In the genomic region with DNA sequence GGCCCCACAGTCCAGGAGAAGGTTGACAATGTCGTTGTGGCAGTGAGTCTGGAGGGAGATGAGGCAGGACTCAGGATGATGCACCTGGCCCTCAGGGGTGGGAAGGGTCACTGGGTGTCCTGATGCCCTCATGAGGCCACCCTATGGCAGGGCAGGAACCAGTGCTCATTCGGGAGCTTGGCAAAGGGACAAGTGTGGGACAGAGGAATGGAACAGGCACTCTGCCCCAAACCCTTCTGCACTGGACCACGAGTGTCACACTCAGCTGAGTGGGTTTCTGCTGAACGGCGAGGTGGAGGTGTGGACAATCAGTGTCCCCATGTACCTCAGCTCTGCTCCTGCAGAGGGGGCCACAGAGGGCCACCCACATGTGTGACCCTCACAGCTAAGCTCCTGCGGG, we compare ENCODE assay signal across 26 cellular contexts. TPM values are rescaled to one million over a fixed set of nuclear protein-coding genes. Genes with fewer than 3 reads are reported as not detected.
DNase-seq lines count a peak whose midpoint lies in the region; ATAC-seq and TF ChIP-seq lines count a peak whose summit lies in the region.
"Had no signal": no experiment of that assay in that cellular context is flagged by ENCODE, and none has a peak within 500 bp of the region (broad histone marks: within the 10 kb centered on the region; RNA-seq: fewer than 3 reads in every experiment).

No MANE protein-coding gene starts in this region.

- ATAC-seq in PC-3, result no peak
- ATAC-seq: GM23338, K562 had no signal

- H3K4me1 Mint-ChIP-seq in endodermal cell, result no peaks in the 10 kb centered on the region
- H3K4me1 Mint-ChIP-seq in type B pancreatic cell (ENCODE audit: unreplicated experiment), result no peaks in the 10 kb centered on the region
- H3K4me1 Mint-ChIP-seq: H9 had no signal

- H3K36me3 ChIP-seq in endodermal cell (ENCODE audit: control insufficient read depth, insufficient read depth, low read length), result peaks cover 9% of the 10 kb centered on the region
- H3K36me3 ChIP-seq in trophoblast cell (ENCODE audit: control insufficient read depth in 1 of 2, insufficient read depth in 2 of 2, low read length in 2 of 2), result peaks cover 34 to 35% of the 10 kb centered on the region in 2 experiments
- H3K36me3 ChIP-seq in OCI-LY7 (ENCODE audit: insufficient read depth, low read length), result peaks cover 93% of the 10 kb centered on the region
- peaks cover 43% of the 10 kb centered on the region for H3K36me3 ChIP-seq in PC-3 (ENCODE audit: low read depth, low read length)

- H3K27me3 ChIP-seq in endodermal cell (ENCODE audit: control insufficient read depth, insufficient read depth, low read length, poor library complexity, severe bottlenecking) (peaks cover 2% of the 10 kb centered on the region), trophoblast cell (ENCODE audit: insufficient read depth, low read length) (no peaks in the 10 kb centered on the region), PC-3 (ENCODE audit: low read length) (no peaks in the 10 kb centered on the region)
- H3K27me3 ChIP-seq: SJSA1 had no signal

- H3K9me2 ChIP-seq in OCI-LY7 (ENCODE audit: insufficient read depth, low read length) (no peaks in the 10 kb centered on the region), PC-3 (replicated peaks; ENCODE audit: low read length) (no peaks in the 10 kb centered on the region)

- H3K4ac ChIP-seq in trophoblast cell (ENCODE audit: low read depth, low read length), result no peak overlapping the region

- no peaks in the 10 kb centered on the region for H4K20me1 ChIP-seq in OCI-LY7 (ENCODE audit: insufficient read depth, low read length)
- H4K20me1 ChIP-seq in PC-3 (ENCODE audit: low read length), result no peaks in the 10 kb centered on the region

- H3K4me3 Mint-ChIP-seq in endodermal cell (no peak overlapping the region), type B pancreatic cell (no peak overlapping the region)
- H3K4me3 Mint-ChIP-seq: CD4-positive, alpha-beta memory T cell; GM23338; H9 had no signal

- CTCF ChIA-PET in OCI-LY7 (lab: Charles Lee; ENCODE audit: unreplicated experiment) (no interaction called here), PC-3 (lab: Charles Lee) (no interaction called here)

- H2AK5ac ChIP-seq in trophoblast cell (ENCODE audit: low read length), result no peak overlapping the region

- H3K79me2 ChIP-seq in trophoblast cell (ENCODE audit: control insufficient read depth, insufficient read depth, low read length, poor library complexity), result no peaks in the 10 kb centered on the region
- H3K79me2 ChIP-seq in OCI-LY7 (ENCODE audit: insufficient read depth, low read depth, low read length), result no peaks in the 10 kb centered on the region
- H3K79me2 ChIP-seq in PC-3 (ENCODE audit: low read length), result no peaks in the 10 kb centered on the region

- no peaks in the 10 kb centered on the region for H3K4me1 ChIP-seq in endodermal cell (ENCODE audit: control insufficient read depth, insufficient read depth, low read length)
- H3K4me1 ChIP-seq in trophoblast cell (ENCODE audit: control insufficient read depth in 1 of 2, insufficient read depth in 2 of 2, low read length in 2 of 2), result no peaks in the 10 kb centered on the region
- H3K4me1 ChIP-seq in OCI-LY7 (ENCODE audit: insufficient read depth, low read length, poor library complexity, severe bottlenecking), result no peaks in the 10 kb centered on the region
- H3K4me1 ChIP-seq in PC-3 (ENCODE audit: insufficient read depth, low read length), result no peaks in the 10 kb centered on the region
- H3K4me1 ChIP-seq: SJSA1 had no signal

- H3K9me3 ChIP-seq in endodermal cell (ENCODE audit: control insufficient read depth, low read length), result peaks cover 42% of the 10 kb centered on the region
- peaks cover 63% of the 10 kb centered on the region for H3K9me3 ChIP-seq in trophoblast cell (ENCODE audit: insufficient read depth, low read depth, low read length)
- peaks cover 34% of the 10 kb centered on the region for H3K9me3 ChIP-seq in OCI-LY7 (ENCODE audit: low read length)
- H3K9me3 ChIP-seq in PC-3 (ENCODE audit: low read length), result peaks cover 9% of the 10 kb centered on the region; the same call in 1 of the 2 replicates

- no peak overlapping the region for H4K8ac ChIP-seq in trophoblast cell (ENCODE audit: low read depth, low read length)

- H3K36me3 Mint-ChIP-seq in endodermal cell (ENCODE audit: low read depth) (peaks cover 81% of the 10 kb centered on the region), type B pancreatic cell (peaks cover 47% of the 10 kb centered on the region)

- H3K18ac ChIP-seq in trophoblast cell (ENCODE audit: low read length), result no peak overlapping the region

- no TSS peak for BruUV-seq in OCI-LY7 (replicated peaks; lab: Mats Ljungman, UMichigan)
- no TSS peak for BruUV-seq in PC-3 (replicated peaks; lab: Mats Ljungman, UMichigan)

- no peak overlapping the region for H2BK120ac ChIP-seq in trophoblast cell (ENCODE audit: insufficient read depth, low read length, poor library complexity)

- no peak overlapping the region for H3K27ac Mint-ChIP-seq in endodermal cell
- no peak overlapping the region for H3K27ac Mint-ChIP-seq in type B pancreatic cell
- H3K27ac Mint-ChIP-seq: CD4-positive, alpha-beta memory T cell; GM23338; H9 had no signal

- H3K27ac ChIP-seq in endodermal cell (ENCODE audit: low read depth, low read length) (no peak overlapping the region), trophoblast cell (ENCODE audit: low read depth, low read length) (no peak overlapping the region), OCI-LY7 (ENCODE audit: low read depth, low read length, poor library complexity, severe bottlenecking) (no peak overlapping the region), PC-3 (ENCODE audit: low read length) (no peak overlapping the region)
- H3K27ac ChIP-seq: SJSA1 had no signal

- H4K91ac ChIP-seq in trophoblast cell (ENCODE audit: low read depth, low read length), result no peak overlapping the region

- no peaks in the 10 kb centered on the region for H3F3A ChIP-seq in PC-3 (ENCODE audit: low read length, unreplicated experiment)

- peak; percentile 48 for DNase-seq in activated CD8-positive, alpha-beta memory T cell treated with anti-CD3 and anti-CD28 coated beads for 24 hours
- no peak for DNase-seq in activated CD8-positive, alpha-beta memory T cell treated with anti-CD3 and anti-CD28 coated beads, Interleukin-2, amount 50 U/mL, for 4 hours
- peak; percentile 5 for DNase-seq in endodermal cell
- DNase-seq in trophoblast cell, result no peak
- DNase-seq in type B pancreatic cell (ENCODE audit: extremely low spot score, unreplicated experiment), result peak; percentile 44
- no peak for DNase-seq in OCI-LY7 (ENCODE audit: low spot score)
- no peak for DNase-seq in kidney glomerular epithelial cell (lab: John Stamatoyannopoulos, UW)
- DNase-seq in PC-3, result no peak
- DNase-seq: C1 segment of cervical spinal cord; CD4-positive, alpha-beta memory T cell; COR-L47; DMS53; H9; Kasumi-1; NCI-H1092 treated with DMSO at 0.1 percent for 48 hours; NCI-H1436; NCI-H187; NCI-H446 treated with DMSO at 0.1 percent for 48 hours; NCI-H526; NCI-H82; NK-92 treated with Interleukin-12 subunit alpha and Interleukin-12 subunit beta, amount 100 ng/mL, for 24 hours; Right ventricle myocardium superior; RPMI8226 had no signal

- H3K4me3 ChIP-seq in endodermal cell (ENCODE audit: low read length) (no peak overlapping the region), trophoblast cell (ENCODE audit: low read depth, low read length) (peak overlapping the region; percentile 47), OCI-LY7 (ENCODE audit: low read depth, low read length, poor library complexity, severe bottlenecking) (no peak overlapping the region), PC-3 (ENCODE audit: low read length) (no peak overlapping the region)
- H3K4me3 ChIP-seq: GM23338, K562, SJSA1 had no signal

- no peak overlapping the region for H2BK12ac ChIP-seq in trophoblast cell (ENCODE audit: low read length)

- no peak for TF ChIP-seq CTCF in endodermal cell (conservative IDR thresholded peaks at IDR 0.05)
- no peak for TF ChIP-seq CTCF in type B pancreatic cell (conservative IDR thresholded peaks at IDR 0.05)
- no peak for TF ChIP-seq CTCF in OCI-LY7 (conservative IDR thresholded peaks at IDR 0.05; ENCODE audit: low read length)
- no peak for TF ChIP-seq CTCF in PC-3 (conservative IDR thresholded peaks at IDR 0.05; ENCODE audit: low read depth, low read length)

- H3K27me3 Mint-ChIP-seq in endodermal cell (ENCODE audit: insufficient read depth) (peaks cover 6% of the 10 kb centered on the region), type B pancreatic cell (peaks cover under 1% of the 10 kb centered on the region)
- H3K27me3 Mint-ChIP-seq: CD4-positive, alpha-beta memory T cell had no signal

- H3K9ac ChIP-seq in endodermal cell (ENCODE audit: extremely low read depth, low read length, poor library complexity, severe bottlenecking) (no peak overlapping the region), trophoblast cell (ENCODE audit: low read length) (no peak overlapping the region), PC-3 (ENCODE audit: low read length) (no peak overlapping the region)

- H3K14ac ChIP-seq in trophoblast cell (ENCODE audit: low read length), result no peak overlapping the region

- no peak overlapping the region for H3K4me2 ChIP-seq in trophoblast cell (ENCODE audit: low read length)
- H3K4me2 ChIP-seq in OCI-LY7 (ENCODE audit: low read length), result no peak overlapping the region
- H3K4me2 ChIP-seq in PC-3 (ENCODE audit: low read length), result no peak overlapping the region
- H3K4me2 ChIP-seq: GM23338 had no signal

- no peak overlapping the region for H4K12ac ChIP-seq in trophoblast cell (ENCODE audit: low read depth, low read length)

- H3K9me3 Mint-ChIP-seq in endodermal cell (peaks cover 87% of the 10 kb centered on the region), type B pancreatic cell (peaks cover 9% of the 10 kb centered on the region)

- WGBS in endodermal cell (ENCODE audit: insufficient coverage in 1 of 2, insufficient read length in 1 of 2), 2 experiments, result 91 to 98% methylated on average over 6 of the region's 6 CpGs
- WGBS in trophoblast cell (ENCODE audit: extremely low coverage, insufficient coverage, insufficient read length), result no CpG with 5 or more reads among the region's 6 CpGs

- no peak overlapping the region for H2BK5ac ChIP-seq in trophoblast cell (ENCODE audit: low read depth, low read length, poor library complexity)

- H2AFZ ChIP-seq in trophoblast cell (ENCODE audit: insufficient read depth, low read length, poor library complexity), result no peak overlapping the region
- no peak overlapping the region for H2AFZ ChIP-seq in OCI-LY7 (ENCODE audit: low read length)
- no peak overlapping the region for H2AFZ ChIP-seq in PC-3 (ENCODE audit: low read length)
- H2AFZ ChIP-seq: GM23338 had no signal

- no peaks in the 10 kb centered on the region for H3K79me1 ChIP-seq in trophoblast cell (ENCODE audit: low read length)

- intact Hi-C loops in OCI-LY7 (cut with micrococcal nuclease; ENCODE audit: unreplicated experiment), result no loop called here
- intact Hi-C loops in PC-3 (cut with micrococcal nuclease), result no loop called here

- H3K23ac ChIP-seq in trophoblast cell (ENCODE audit: low read length), result no peak overlapping the region

- POLR2A ChIA-PET in OCI-LY7 (lab: Charles Lee) (no interaction called here), PC-3 (lab: Charles Lee; ENCODE audit: unreplicated experiment) (no interaction called here)

RNA-seq across cellular contexts. Expression of a gene that starts 32.0 kb away (rescaled TPM):
- total RNA-seq in endodermal cell (10 to 100 TPM in 1 of 2 donors, 1 to 10 TPM in 1; 7.4 to 13.3 TPM), type B pancreatic cell (ENCODE audit: low replicate concordance) (13.4 and 16.8 TPM in 2 replicates), OCI-LY7 (2022) (65.9 and 69.4 TPM in 2 replicates), PC-3 (2014; rRNA removed) (10.2 and 19.5 TPM in 2 replicates)
- polyA plus RNA-seq in endodermal cell (2013, experiment 1 of 2), result 6.2 TPM
- polyA plus RNA-seq in endodermal cell (2013, experiment 2 of 2), result 4.8 TPM
- polyA plus RNA-seq in trophoblast cell (2013), result 4.7 and 5.0 TPM in 2 replicates
- 24.7 and 30.6 TPM in 2 replicates for total RNA-seq in OCI-LY7 (2014; rRNA removed; shearing (Covaris generic))

RNA-seq across cellular contexts. Expression of a gene that starts 34.4 kb away (rescaled TPM):
- 1 to 10 TPM; 1.4 to 2.8 TPM for total RNA-seq in endodermal cell
- polyA plus RNA-seq in endodermal cell (2013, experiment 1 of 2), result 8.9 TPM
- 6.1 TPM for polyA plus RNA-seq in endodermal cell (2013, experiment 2 of 2)
- polyA plus RNA-seq in trophoblast cell (2013), result 3.2 and 3.3 TPM in 2 replicates
- 4.3 and 6.4 TPM in 2 replicates for total RNA-seq in type B pancreatic cell (ENCODE audit: low replicate concordance)
- total RNA-seq in OCI-LY7 (2014; rRNA removed; shearing (Covaris generic)), result 13.0 and 17.6 TPM in 2 replicates
- 15.8 and 16.7 TPM in 2 replicates for total RNA-seq in OCI-LY7 (2022)
- 8.3 and 11.9 TPM in 2 replicates for total RNA-seq in PC-3 (2014; rRNA removed)

RNA-seq across cellular contexts. Expression of a gene that starts 42.5 kb away (rescaled TPM):
- total RNA-seq in endodermal cell (10 to 100 TPM; 38.4 to 52.4 TPM), type B pancreatic cell (ENCODE audit: low replicate concordance) (40.5 and 66.4 TPM in 2 replicates), OCI-LY7 (2022) (51.8 and 53.5 TPM in 2 replicates), PC-3 (2014; rRNA removed) (25.8 and 44.5 TPM in 2 replicates)
- polyA plus RNA-seq in endodermal cell (2013, experiment 1 of 2), result 18.2 TPM
- polyA plus RNA-seq in endodermal cell (2013, experiment 2 of 2), result 18.1 TPM
- polyA plus RNA-seq in trophoblast cell (2013), result 43.3 and 44.3 TPM in 2 replicates
- 22.7 and 41.9 TPM in 2 replicates for total RNA-seq in OCI-LY7 (2014; rRNA removed; shearing (Covaris generic))

Comparison
In these comparisons a context has a peak if more than half of its experiments do, and no peak if none do; other contexts are left out.
1. DNase-seq: peak in activated CD8-positive, alpha-beta memory T cell treated with anti-CD3 and anti-CD28 coated beads for 24 hours (single experiment), endodermal cell (single experiment) and type B pancreatic cell (single experiment); none in activated CD8-positive, alpha-beta memory T cell treated with anti-CD3 and anti-CD28 coated beads, Interleukin-2, amount 50 U/mL, for 4 hours (single experiment), trophoblast cell (0 of 2), OCI-LY7 (single experiment), kidney glomerular epithelial cell (single experiment) and PC-3 (single experiment).